1 cellular context compared by ENCODE assay signal in the genomic region with DNA sequence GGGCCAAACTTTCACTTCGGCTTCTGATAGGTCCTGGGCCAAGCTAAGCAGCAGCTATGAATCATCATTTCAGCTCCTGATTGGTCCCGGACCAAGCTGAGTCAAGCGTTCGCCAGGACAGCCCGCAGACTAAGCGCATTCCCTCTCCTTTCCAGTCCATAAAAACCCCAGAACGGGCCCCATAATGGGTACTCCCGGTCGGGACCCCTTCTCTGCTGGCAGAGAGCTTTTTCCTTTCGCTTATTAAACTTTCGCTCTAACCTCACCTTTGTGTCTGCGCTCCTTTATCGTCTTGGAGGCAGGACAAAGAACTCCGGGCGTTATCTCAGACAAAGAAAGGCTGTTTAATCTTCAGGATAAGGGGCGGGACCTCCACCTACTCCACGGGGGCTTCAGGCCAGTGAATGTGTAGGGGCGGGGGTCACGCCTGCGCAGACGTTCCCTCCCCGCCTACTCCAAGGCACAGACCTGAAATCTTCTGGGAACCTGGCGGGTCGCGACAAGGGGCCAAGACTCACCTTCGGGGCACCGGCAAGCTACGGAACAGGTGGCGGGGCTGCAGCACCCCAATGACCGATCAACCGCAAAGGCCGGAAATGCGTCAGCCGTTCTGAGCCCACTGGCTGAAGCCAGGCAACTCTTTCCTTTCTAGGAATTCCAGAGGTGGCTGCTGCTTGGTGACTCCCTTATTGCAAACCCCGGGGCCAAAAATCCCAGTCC.
TF ChIP-seq lines count a peak whose summit lies in the region.

Gene ZSCAN31, minus strand, starts transcription at position 585 of the 720 bp plus-strand sequence. CDS start 6,465 bp downstream, outside the sequence.

TF ChIP-seq in K562, 482 proteins besides CTCF, POLR2A, EP300 and RAD21 (continued from another document and continues in another):
- TF ChIP-seq, protein P1, sequence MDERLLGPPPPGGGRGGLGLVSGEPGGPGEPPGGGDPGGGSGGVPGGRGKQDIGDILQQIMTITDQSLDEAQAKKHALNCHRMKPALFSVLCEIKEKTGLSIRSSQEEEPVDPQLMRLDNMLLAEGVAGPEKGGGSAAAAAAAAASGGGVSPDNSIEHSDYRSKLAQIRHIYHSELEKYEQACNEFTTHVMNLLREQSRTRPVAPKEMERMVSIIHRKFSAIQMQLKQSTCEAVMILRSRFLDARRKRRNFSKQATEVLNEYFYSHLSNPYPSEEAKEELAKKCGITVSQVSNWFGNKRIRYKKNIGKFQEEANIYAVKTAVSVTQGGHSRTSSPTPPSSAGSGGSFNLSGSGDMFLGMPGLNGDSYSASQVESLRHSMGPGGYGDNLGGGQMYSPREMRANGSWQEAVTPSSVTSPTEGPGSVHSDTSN (CRISPR knock-in tag; IDR thresholded peaks at IDR 0.05; ENCODE audit: low read depth), result no peak
- TF ChIP-seq, protein P1 (tag; conservative IDR thresholded peaks at IDR 0.05; ENCODE audit: low read depth), result peak; percentile 56
- 0 out of 4 replicates have a peak, but pooled peaks of 1 of the 2 experiments have one; percentile 36 for TF ChIP-seq ETV6 (IDR thresholded peaks at IDR 0.05; ENCODE audit: borderline replicate concordance in 1 of 2, low read depth in 2 of 2, low read length in 1 of 2)
- no peak for TF ChIP-seq ETV6 (CRISPR knock-in tag; IDR thresholded peaks at IDR 0.05; ENCODE audit: borderline replicate concordance)
- TF ChIP-seq ZNF398 (CRISPR knock-in tag; IDR thresholded peaks at IDR 0.05), result no peak
- no peak for TF ChIP-seq XRCC3 (IDR thresholded peaks at IDR 0.05)
- no peak for TF ChIP-seq PTBP1 (IDR thresholded peaks at IDR 0.05; ENCODE audit: low read depth, low read length)
- no peak; the same call in 1 of the 2 replicates for TF ChIP-seq HEY1 (CRISPR knock-in tag; IDR thresholded peaks at IDR 0.05; ENCODE audit: borderline replicate concordance)
- TF ChIP-seq, protein P2, sequence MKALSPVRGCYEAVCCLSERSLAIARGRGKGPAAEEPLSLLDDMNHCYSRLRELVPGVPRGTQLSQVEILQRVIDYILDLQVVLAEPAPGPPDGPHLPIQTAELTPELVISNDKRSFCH (CRISPR knock-in tag; IDR thresholded peaks at IDR 0.05), result no peak
- TF ChIP-seq, protein P2 (tag; IDR thresholded peaks at IDR 0.05), result 0 out of 2 replicates have a peak, but pooled peaks have one; percentile 26
- TF ChIP-seq, protein P3, sequence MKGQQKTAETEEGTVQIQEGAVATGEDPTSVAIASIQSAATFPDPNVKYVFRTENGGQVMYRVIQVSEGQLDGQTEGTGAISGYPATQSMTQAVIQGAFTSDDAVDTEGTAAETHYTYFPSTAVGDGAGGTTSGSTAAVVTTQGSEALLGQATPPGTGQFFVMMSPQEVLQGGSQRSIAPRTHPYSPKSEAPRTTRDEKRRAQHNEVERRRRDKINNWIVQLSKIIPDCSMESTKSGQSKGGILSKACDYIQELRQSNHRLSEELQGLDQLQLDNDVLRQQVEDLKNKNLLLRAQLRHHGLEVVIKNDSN (CRISPR knock-in tag; IDR thresholded peaks at IDR 0.05), result no peak
- peak; percentile 79 for TF ChIP-seq HMGN3 (IDR thresholded peaks at IDR 0.05; ENCODE audit: borderline replicate concordance, extremely low read depth, insufficient read length, low read depth, low read length)
- peak; percentile 87; the same call in 1 of the 2 replicates for TF ChIP-seq ZNF511 (CRISPR knock-in tag; IDR thresholded peaks at IDR 0.05)
- 0 out of 2 replicates have a peak, but pooled peaks have one; percentile 54 for TF ChIP-seq CXXC5 (CRISPR knock-in tag; IDR thresholded peaks at IDR 0.05)
- peak; percentile 47; the same call in 1 of the 2 replicates for TF ChIP-seq ZNF354B (CRISPR knock-in tag; IDR thresholded peaks at IDR 0.05)
- no peak for TF ChIP-seq NUFIP1 (IDR thresholded peaks at IDR 0.05; ENCODE audit: partially characterized antibody)
- TF ChIP-seq TCFL5 (CRISPR knock-in tag; conservative IDR thresholded peaks at IDR 0.05), result no peak
- peak; percentile 99 for TF ChIP-seq GTF2E2 (tag; IDR thresholded peaks at IDR 0.05)
- no peak for TF ChIP-seq ZNF124 (CRISPR knock-in tag; IDR thresholded peaks at IDR 0.05)
- no peak for TF ChIP-seq PRPF4 (IDR thresholded peaks at IDR 0.05; ENCODE audit: insufficient read depth, low read depth, low read length, poor library complexity, severe bottlenecking)
- TF ChIP-seq, protein P4, sequence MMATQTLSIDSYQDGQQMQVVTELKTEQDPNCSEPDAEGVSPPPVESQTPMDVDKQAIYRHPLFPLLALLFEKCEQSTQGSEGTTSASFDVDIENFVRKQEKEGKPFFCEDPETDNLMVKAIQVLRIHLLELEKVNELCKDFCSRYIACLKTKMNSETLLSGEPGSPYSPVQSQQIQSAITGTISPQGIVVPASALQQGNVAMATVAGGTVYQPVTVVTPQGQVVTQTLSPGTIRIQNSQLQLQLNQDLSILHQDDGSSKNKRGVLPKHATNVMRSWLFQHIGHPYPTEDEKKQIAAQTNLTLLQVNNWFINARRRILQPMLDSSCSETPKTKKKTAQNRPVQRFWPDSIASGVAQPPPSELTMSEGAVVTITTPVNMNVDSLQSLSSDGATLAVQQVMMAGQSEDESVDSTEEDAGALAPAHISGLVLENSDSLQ (IDR thresholded peaks at IDR 0.05), result peak; percentile 92
- peak; percentile 75; the same call in 1 of the 2 replicates for TF ChIP-seq CC2D1A (IDR thresholded peaks at IDR 0.05)
- no peak; the same call in 1 of the 2 replicates for TF ChIP-seq MED1 (CRISPR knock-in tag; IDR thresholded peaks at IDR 0.05; ENCODE audit: borderline replicate concordance)
- TF ChIP-seq TFAM (CRISPR knock-in tag; conservative IDR thresholded peaks at IDR 0.05), result no peak
- TF ChIP-seq MBD2 (IDR thresholded peaks at IDR 0.05; ENCODE audit: borderline replicate concordance, low read depth), result peak; percentile 58; the same call in 1 of the 2 replicates
- peak; percentile 91 for TF ChIP-seq FIP1L1 (IDR thresholded peaks at IDR 0.05; ENCODE audit: low read depth, low read length, poor library complexity, severe bottlenecking)
- TF ChIP-seq ZNF239 (CRISPR knock-in tag; IDR thresholded peaks at IDR 0.05), result no peak
- TF ChIP-seq ZNF277 (CRISPR knock-in tag; IDR thresholded peaks at IDR 0.05; ENCODE audit: borderline replicate concordance), result no peak
- 0 out of 2 replicates have a peak, but pooled peaks have one; percentile 57 for TF ChIP-seq KDM2B (CRISPR knock-in tag; IDR thresholded peaks at IDR 0.05)
- TF ChIP-seq KAT7 (CRISPR knock-in tag; IDR thresholded peaks at IDR 0.05; ENCODE audit: borderline replicate concordance), result peak; percentile 100
- TF ChIP-seq NR1H2 (CRISPR knock-in tag; IDR thresholded peaks at IDR 0.05), result no peak
- no peak; the same call in 1 of the 2 replicates for TF ChIP-seq ZNF232 (CRISPR knock-in tag; IDR thresholded peaks at IDR 0.05)
- TF ChIP-seq NR0B1 (IDR thresholded peaks at IDR 0.05; ENCODE audit: partially characterized antibody), result no peak
- TF ChIP-seq ZNF592 (IDR thresholded peaks at IDR 0.05), result no peak
- TF ChIP-seq KDM4B (IDR thresholded peaks at IDR 0.05; ENCODE audit: borderline replicate concordance in 2 of 2, low read depth in 1 of 2), result peak in 1 of 2 experiments; percentile 82; a peak in 2 of 4 replicates
- TF ChIP-seq SOX6 (IDR thresholded peaks at IDR 0.05), result peak; percentile 97
- TF ChIP-seq E2F1 (CRISPR knock-in tag; IDR thresholded peaks at IDR 0.05), result no peak; the same call in 1 of the 2 replicates
- peak; percentile 20; the same call in 1 of the 2 replicates for TF ChIP-seq ZNF75A (CRISPR knock-in tag; IDR thresholded peaks at IDR 0.05)
- TF ChIP-seq RFX7 (CRISPR knock-in tag; IDR thresholded peaks at IDR 0.05), result peak; percentile 4; the same call in 1 of the 2 replicates
- peak; percentile 67; the same call in 1 of the 2 replicates for TF ChIP-seq BCL6 (CRISPR knock-in tag; IDR thresholded peaks at IDR 0.05)
- TF ChIP-seq RNF2 (IDR thresholded peaks at IDR 0.05), result peak; percentile 64
- TF ChIP-seq CREB3 (tag; conservative IDR thresholded peaks at IDR 0.05; ENCODE audit: low read depth), result no peak
- 0 out of 2 replicates have a peak, but pooled peaks have one; percentile 15 for TF ChIP-seq JUNB (CRISPR knock-in tag; conservative IDR thresholded peaks at IDR 0.05)
